Comparison of ENCODE assay signal across 8 cellular contexts in the genomic region with DNA sequence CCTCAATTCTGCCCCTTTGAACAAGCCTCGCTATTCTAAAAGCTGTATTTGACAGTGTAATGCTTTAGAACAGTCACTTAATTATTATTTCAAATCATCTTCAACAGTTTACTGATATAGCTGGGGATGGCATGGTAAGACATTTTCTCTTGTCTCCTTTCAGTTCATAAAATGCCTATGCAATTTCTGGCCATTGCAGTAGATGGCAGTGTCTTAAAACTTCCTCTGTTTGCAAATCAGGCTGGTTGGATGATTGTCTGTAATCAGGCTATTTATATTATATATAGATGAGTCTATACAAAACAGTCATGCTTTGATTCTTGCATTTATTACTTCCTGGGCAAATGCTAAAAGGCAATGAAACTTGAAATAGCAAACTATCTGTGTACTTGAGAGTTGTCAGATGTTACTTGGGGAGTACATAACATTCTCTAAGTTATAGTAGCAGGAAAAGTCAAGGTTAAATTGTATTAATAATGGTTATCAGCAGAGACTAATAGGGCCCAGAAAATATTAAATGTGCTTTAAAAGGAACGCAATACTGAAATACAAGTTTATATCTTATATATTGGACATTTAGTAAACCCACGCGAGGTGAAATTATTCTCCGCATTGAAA. TPM values are rescaled to one million over a fixed set of nuclear protein-coding genes. Genes with fewer than 3 reads are reported as not detected.
DNase-seq lines count a peak whose midpoint lies in the region; ATAC-seq and TF ChIP-seq lines count a peak whose summit lies in the region.

No MANE protein-coding gene starts in this region.

- H3K27ac ChIP-seq in RWPE2 (ENCODE audit: poor library complexity, severe bottlenecking), result no peak overlapping the region
- no peak overlapping the region for H3K27ac ChIP-seq in foreskin keratinocyte
- no peak overlapping the region for H3K27ac ChIP-seq in transverse colon

- H3K27me3 ChIP-seq in RWPE2 (ENCODE audit: insufficient read depth, poor library complexity, severe bottlenecking) (peaks cover 10% of the 10 kb centered on the region), foreskin keratinocyte (no peaks in the 10 kb centered on the region), transverse colon (no peaks in the 10 kb centered on the region)

- no peaks in the 10 kb centered on the region for H3K9me3 ChIP-seq in RWPE2 (ENCODE audit: severe bottlenecking)
- no peaks in the 10 kb centered on the region for H3K9me3 ChIP-seq in transverse colon

- TF ChIP-seq CTCF in RWPE2 (IDR thresholded peaks at IDR 0.05; ENCODE audit: poor library complexity, severe bottlenecking) (peak; percentile 73), foreskin keratinocyte (conservative IDR thresholded peaks at IDR 0.05) (peak; percentile 66), transverse colon (IDR thresholded peaks at IDR 0.05) (peak; percentile 36 to 57 (median 50))

- no peak for TF ChIP-seq EP300 in transverse colon (IDR thresholded peaks at IDR 0.05; ENCODE audit: low read depth)

- peak; percentile 46; the same call in 1 of the 3 replicates for ATAC-seq in RWPE2 (ENCODE audit: low read depth)
- ATAC-seq in foreskin keratinocyte, result peak; percentile 58
- ATAC-seq in GM21423 (IDR thresholded peaks at IDR 0.05; ENCODE audit: unreplicated experiment), result no peak

- H3K4me1 ChIP-seq in RWPE2 (ENCODE audit: insufficient read depth, poor library complexity, severe bottlenecking) (no peaks in the 10 kb centered on the region), foreskin keratinocyte (no peaks in the 10 kb centered on the region), transverse colon (no peaks in the 10 kb centered on the region)

- 85 to 87% methylated on average over 5 of the region's 5 CpGs for WGBS in transverse colon (ENCODE audit: low coverage in 1 of 2), 2 donors

- H3K4me3 ChIP-seq in RWPE2 (ENCODE audit: severe bottlenecking), result no peak overlapping the region
- no peak overlapping the region for H3K4me3 ChIP-seq in transverse colon

- DNase-seq in NCI-H2081 (lab: John Stamatoyannopoulos, UW) (peak; percentile 39 to 60), NCI-H2081 treated with DMSO at 0.1 percent for 48 hours (lab: John Stamatoyannopoulos, UW) (no peak), HuH-7.5 (ENCODE audit: low spot score) (peak; percentile 8), RWPE2 (ENCODE audit: low spot score) (no peak), foreskin keratinocyte (peak in 1 of 2 donors; percentile 27), transverse colon (no peak), NCI-H1048 (lab: John Stamatoyannopoulos, UW) (no peak)

- intact Hi-C loops in transverse colon (cut with DNase I; ENCODE audit: low total_unique reads), result no loop called here

- in situ Hi-C loops in transverse colon (cut with MboI; ENCODE audit: low pct_ligation_motif_present in 1 of 4, low pct_unique_long_range_greater_than_20kb in 1 of 4, low sequenced_read_pairs in 3 of 4), result loop anchor here in 1 of 4 donors (25.0 kb wide), 2 partner anchors 589 to 711 kb away; no protein-coding TSS in a partner anchor

- H3K36me3 ChIP-seq in RWPE2 (ENCODE audit: low read depth) (no peaks in the 10 kb centered on the region), transverse colon (no peaks in the 10 kb centered on the region)

- TF ChIP-seq POLR2A in transverse colon (IDR thresholded peaks at IDR 0.05), result no peak

RNA-seq across cellular contexts. Expression of a gene that starts 55.5 kb away (rescaled TPM):
- total RNA-seq in foreskin keratinocyte, result not detected in 2 replicates
- not detected in 2 replicates for polyA plus RNA-seq in foreskin keratinocyte
- under 1 TPM in 3 of 4 donors, not detected in 1; 0.27 to 0.80 (median 0.32) TPM for total RNA-seq in transverse colon

Comparison
In these comparisons a context has a peak if more than half of its experiments do, and no peak if none do; other contexts are left out.
1. DNase-seq: peak in NCI-H2081 (2 of 2) and HuH-7.5 (single experiment); none in NCI-H2081 treated with DMSO at 0.1 percent for 48 hours (single experiment), RWPE2 (single experiment), transverse colon (single experiment) and NCI-H1048 (single experiment).
2. Peak in every context shown above with its lines, with median percentiles within 50 percentile points of each other: CTCF ChIP-seq.